Comparison of ENCODE assay signal across 8 cellular contexts in genomic region chr16:11682655-11683096, GRCh38. TPM values are rescaled to one million over a fixed set of nuclear protein-coding genes. Genes with fewer than 3 reads are reported as not detected.
DNase-seq lines count a peak whose midpoint lies in the region; ATAC-seq and TF ChIP-seq lines count a peak whose summit lies in the region.

No MANE protein-coding gene starts in this region.

- TF ChIP-seq EP300 in transverse colon (IDR thresholded peaks at IDR 0.05; ENCODE audit: low read depth): no peak

- peaks cover 87% of the 10 kb centered on the region for H3K36me3 Mint-ChIP-seq in MCF 10A (ENCODE audit: insufficient read depth, unreplicated experiment)

- H3K4me1 ChIP-seq in breast epithelium (no peaks in the 10 kb centered on the region), transverse colon (peaks cover 15 to 41% (median 24%) of the 10 kb centered on the region in 4 donors)

- ATAC-seq in HG03095 (IDR thresholded peaks at IDR 0.05; ENCODE audit: unreplicated experiment): no peak

- no peaks in the 10 kb centered on the region for H3K9me3 Mint-ChIP-seq in MCF 10A (ENCODE audit: unreplicated experiment)

- peak overlapping the region; percentile 50 for H3K27ac Mint-ChIP-seq in MCF 10A (ENCODE audit: low read depth, unreplicated experiment)

- in situ Hi-C loops in transverse colon (cut with MboI; ENCODE audit: low pct_ligation_motif_present in 1 of 4, low pct_unique_long_range_greater_than_20kb in 1 of 4, low sequenced_read_pairs in 3 of 4): no loop called here
- in situ Hi-C loops in GM13977 (cut with MboI; ENCODE audit: low pct_unique_long_range_greater_than_20kb, low sequenced_read_pairs, unreplicated experiment): no loop called here

- H3K27ac ChIP-seq in breast epithelium: no peak overlapping the region
- peak overlapping the region; percentile 54 to 72 (median 58) for H3K27ac ChIP-seq in transverse colon

- CTCF ChIA-PET in MCF 10A (lab: Yijun Ruan, JAX): interaction anchor here (0.7 kb wide), 1 partner anchor 32 kb away, joined by 3 read pairs; no protein-coding TSS in a partner anchor

- H3K4me3 ChIP-seq in breast epithelium (no peak overlapping the region), transverse colon (no peak overlapping the region)

- BruUV-seq in MCF 10A (replicated peaks; lab: Mats Ljungman, UMichigan): no TSS peak

- peak; percentile 39 for DNase-seq in MCF 10A (ENCODE audit: unreplicated experiment)
- no peak for DNase-seq in breast epithelium (ENCODE audit: low spot score in 2 of 2)
- peak; percentile 84 for DNase-seq in NCI-H226
- peak; percentile 56 for DNase-seq in fibroblast of gingiva (ENCODE audit: low read depth)
- no peak for DNase-seq in transverse colon
- DNase-seq in COR-L47 (lab: John Stamatoyannopoulos, UW): no peak
- DNase-seq in GM13977 (ENCODE audit: low spot score): no peak

- no peak for TF ChIP-seq POLR2A in breast epithelium (IDR thresholded peaks at IDR 0.05)
- TF ChIP-seq POLR2A in transverse colon (IDR thresholded peaks at IDR 0.05): no peak

- no peak for TF ChIP-seq CTCF in MCF 10A (IDR thresholded peaks at IDR 0.05; ENCODE audit: unreplicated experiment)
- TF ChIP-seq CTCF in breast epithelium (IDR thresholded peaks at IDR 0.05): no peak
- TF ChIP-seq CTCF in transverse colon (IDR thresholded peaks at IDR 0.05): no peak
- no peak for TF ChIP-seq CTCF in GM13977 (IDR thresholded peaks at IDR 0.05; ENCODE audit: extremely low read depth, insufficient read depth, missing control alignments)

- H3K4me1 Mint-ChIP-seq in MCF 10A (ENCODE audit: insufficient read depth, unreplicated experiment): peaks cover 23% of the 10 kb centered on the region

- H3K9me3 ChIP-seq in breast epithelium: no peaks in the 10 kb centered on the region
- no peaks in the 10 kb centered on the region for H3K9me3 ChIP-seq in transverse colon

- WGBS in transverse colon (ENCODE audit: low coverage in 1 of 2), 2 donors: 27 to 34% methylated on average over 4 to 5 of the region's 5 CpGs

- H3K36me3 ChIP-seq in breast epithelium (no peaks in the 10 kb centered on the region), transverse colon (peaks cover 0 to 52% (median 14%) of the 10 kb centered on the region in 4 donors)

- no peak overlapping the region for H3K4me3 Mint-ChIP-seq in MCF 10A (ENCODE audit: unreplicated experiment)

- POLR2A ChIA-PET in MCF 10A (lab: Yijun Ruan, JAX): interaction anchor here (0.6 kb wide), 1 partner anchor 41 kb away, joined by 3 read pairs; no protein-coding TSS in a partner anchor

- no peaks in the 10 kb centered on the region for H3K27me3 Mint-ChIP-seq in MCF 10A (ENCODE audit: insufficient read depth, unreplicated experiment)

- no peaks in the 10 kb centered on the region for H3K27me3 ChIP-seq in breast epithelium
- no peaks in the 10 kb centered on the region for H3K27me3 ChIP-seq in transverse colon

- intact Hi-C loops in MCF 10A (cut with micrococcal nuclease) (no loop called here), breast epithelium (cut with DNase I; ENCODE audit: low total_unique reads) (no loop called here), transverse colon (cut with DNase I; ENCODE audit: low total_unique reads) (no loop called here)

RNA-seq across cellular contexts. Expression of gene SNN, which starts 14.4 kb away (rescaled TPM):
- total RNA-seq in MCF 10A (2022): 1.9 and 5.8 TPM in 2 replicates
- 10 to 100 TPM; 16.4 to 68.3 (median 18.7) TPM for total RNA-seq in breast epithelium
- 10 to 100 TPM in 2 of 4 donors, 1 to 10 TPM in 2; 4.9 to 12.3 (median 8.6) TPM for total RNA-seq in transverse colon

RNA-seq across cellular contexts. Expression of gene TXNDC11, which starts 60.0 kb away (rescaled TPM):
- 38.2 and 43.7 TPM in 2 replicates for total RNA-seq in MCF 10A (2022)
- 10 to 100 TPM; 38.6 to 53.7 (median 47.9) TPM for total RNA-seq in breast epithelium
- total RNA-seq in transverse colon: 100 to 1,000 TPM in 1 of 4 donors, 10 to 100 TPM in 3; 66.8 to 105 (median 71.1) TPM

Comparison
In these comparisons a context has a peak if more than half of its experiments do, and no peak if none do; other contexts are left out.
1. DNase-seq: peak in MCF 10A (single experiment), NCI-H226 (single experiment) and fibroblast of gingiva (single experiment); none in breast epithelium (0 of 2), transverse colon (single experiment), COR-L47 (single experiment) and GM13977 (single experiment).
2. H3K27ac ChIP-seq: peak in transverse colon (4 of 4); none in breast epithelium (0 of 2).